8 cellular contexts compared by ENCODE assay signal in the genomic region with DNA sequence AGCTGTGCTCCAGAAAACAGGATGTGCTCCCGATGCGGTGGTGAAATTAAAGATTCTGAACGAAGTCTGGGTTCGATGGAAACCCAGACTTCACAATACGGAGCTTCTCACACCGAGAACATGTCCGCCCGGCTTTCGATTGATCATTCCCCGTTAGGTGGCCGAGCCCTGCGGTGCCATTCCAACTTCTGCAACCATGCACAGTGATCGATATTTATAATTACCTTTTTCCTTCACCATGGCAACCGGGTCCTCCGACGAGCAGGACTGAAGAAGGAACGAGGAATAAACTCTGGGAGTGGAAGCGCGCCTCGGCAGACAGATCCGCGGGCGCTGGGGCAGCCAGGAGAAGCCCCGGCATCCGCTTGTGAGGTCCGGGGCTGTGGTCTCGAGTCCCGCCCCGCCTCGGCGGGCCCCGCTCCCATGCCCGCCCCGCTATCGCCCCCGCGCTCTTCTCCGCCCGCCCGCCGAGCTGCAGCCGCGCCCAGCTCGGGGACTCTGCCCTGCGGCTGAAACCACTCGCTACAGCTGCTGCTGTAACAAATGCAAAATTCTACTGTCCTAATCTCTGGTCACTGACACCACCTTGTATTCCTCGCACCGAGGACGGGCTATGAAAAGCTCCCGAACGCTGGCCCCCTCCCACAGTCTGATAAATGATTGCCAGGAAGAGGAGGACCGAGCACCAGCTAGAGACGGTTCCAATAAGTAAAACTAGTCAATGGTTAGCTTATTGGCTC.
A peak's percentile ranks its signal among the peaks of the same experiment; 100 is the strongest.
DNase-seq lines count a peak whose midpoint lies in the region; ATAC-seq, FAIRE-seq and TF ChIP-seq lines count a peak whose summit lies in the region.

No MANE protein-coding gene starts in this region.

- no peak for TF ChIP-seq CTCF in brain microvascular endothelial cell (IDR thresholded peaks at IDR 0.05; ENCODE audit: low read depth, low read length, missing control alignments)

- peak; percentile 36 for FAIRE-seq in islet of Langerhans (lab: Jason Lieb, UNC)

- H3K27me3 ChIP-seq in brain microvascular endothelial cell (replicated peaks) = no peaks in the 10 kb centered on the region

- H3K27ac ChIP-seq in brain microvascular endothelial cell = no peak overlapping the region

- in situ Hi-C loops in brain microvascular endothelial cell (cut with HindIII; ENCODE audit: low pct_ligation_motif_present, low sequenced_read_pairs) = no loop called here

- DNase-seq in NCI-H345 (lab: John Stamatoyannopoulos, UW) (peak; percentile 30), NCI-H345 treated with DMSO at 0.1 percent for 48 hours (lab: John Stamatoyannopoulos, UW; ENCODE audit: unreplicated experiment) (no peak), RPMI8226 (peak; percentile 24), brain microvascular endothelial cell (no peak), NCI-H1930 (lab: John Stamatoyannopoulos, UW) (no peak)
- peak; percentile 6 to 13 for DNase-seq in stimulated activated CD4-positive, alpha-beta T cell treated with anti-CD3 and anti-CD28 coated beads, Interleukin-1b, Interleukin-23, amount 100 ng/mL, for 4 hours (ENCODE audit: low read depth in 2 of 2)

- peak; percentile 53 for ATAC-seq in HG02938 (IDR thresholded peaks at IDR 0.05; ENCODE audit: unreplicated experiment)

- H3K4me3 ChIP-seq in brain microvascular endothelial cell (ENCODE audit: low read depth, low read length) = peak overlapping the region; percentile 62

- no peaks in the 10 kb centered on the region for H3K36me3 ChIP-seq in brain microvascular endothelial cell (replicated peaks)

Comparison
In these comparisons a context has a peak if more than half of its experiments do, and no peak if none do; other contexts are left out.
1. DNase-seq: peak in NCI-H345 (single experiment), RPMI8226 (single experiment) and stimulated activated CD4-positive, alpha-beta T cell treated with anti-CD3 and anti-CD28 coated beads, Interleukin-1b, Interleukin-23, amount 100 ng/mL, for 4 hours (2 of 2); none in NCI-H345 treated with DMSO at 0.1 percent for 48 hours (single experiment), brain microvascular endothelial cell (single experiment) and NCI-H1930 (0 of 2).